3 cellular contexts compared by ENCODE assay signal in genomic region chr3:35710554-35710953, GRCh38.
"Had no signal": no experiment of that assay in that cellular context is flagged by ENCODE, and none has a peak within 500 bp of the region (broad histone marks: within the 10 kb centered on the region; RNA-seq: fewer than 3 reads in every experiment).

No MANE protein-coding gene starts in this region.

- DNase-seq: GDM1, GF-D8 had no signal

- ATAC-seq: GM12878 had no signal

- H3K4me3 ChIP-seq: GM12878 had no signal
